In genomic region chr5:176361437-176362097, GRCh38 we compare ENCODE assay signal across 8 cellular contexts. TPM values are rescaled to one million over a fixed set of nuclear protein-coding genes. Genes with fewer than 3 reads are reported as not detected.
A peak's percentile ranks its signal among the peaks of the same experiment; 100 is the strongest.
DNase-seq lines count a peak whose midpoint lies in the region; ATAC-seq and TF ChIP-seq lines count a peak whose summit lies in the region.

Gene KIAA1191 (minus strand): TSS chr5:176361764. CDS start chr5:176359508, 2,256 bp downstream.

- H3K36me3 ChIP-seq in right lobe of liver, result peaks cover 0 to 16% (median 4%) of the 10 kb centered on the region in 4 donors

- WGBS in right lobe of liver (ENCODE audit: insufficient coverage, low coverage, low lambda C conversion rate, missing lambda C conversion rate), result 0% methylated on average over 23 of the region's 50 CpGs

- peak; percentile 92 for ATAC-seq in CD4-positive, alpha-beta T cell (ENCODE audit: poor library complexity)
- peak; percentile 87 for ATAC-seq in GM19397 (IDR thresholded peaks at IDR 0.05; ENCODE audit: unreplicated experiment)
- peak; percentile 87 for ATAC-seq in HG03571 (IDR thresholded peaks at IDR 0.05; ENCODE audit: unreplicated experiment)
- peak; percentile 98 for ATAC-seq in right lobe of liver

- peaks cover 0 to 21% (median 2%) of the 10 kb centered on the region in 4 donors for H3K4me1 ChIP-seq in right lobe of liver

- H3K27me3 Mint-ChIP-seq in CD4-positive, alpha-beta T cell, result no peaks in the 10 kb centered on the region

- no peaks in the 10 kb centered on the region for H3K9me3 ChIP-seq in CD4-positive, alpha-beta T cell (ENCODE audit: control insufficient read depth, low read length)
- H3K9me3 ChIP-seq in right lobe of liver, result no peaks in the 10 kb centered on the region

- TF ChIP-seq POLR2A in right lobe of liver (IDR thresholded peaks at IDR 0.05), result peak; percentile 97

- H3K27ac Mint-ChIP-seq in CD4-positive, alpha-beta T cell, result peak within 1 kb of the TSS; percentile 87

- H3K27me3 ChIP-seq in CD4-positive, alpha-beta T cell (ENCODE audit: control insufficient read depth, insufficient read depth, low read length), result no peaks in the 10 kb centered on the region
- H3K27me3 ChIP-seq in dorsolateral prefrontal cortex (no peaks in the 10 kb centered on the region), right lobe of liver (no peaks in the 10 kb centered on the region)

- H3K4me1 Mint-ChIP-seq in CD4-positive, alpha-beta T cell (ENCODE audit: low read depth), result peaks cover 48% of the 10 kb centered on the region

- peak within 1 kb of the TSS; percentile 96 for H3K4me3 Mint-ChIP-seq in CD4-positive, alpha-beta T cell

- H3K4me3 ChIP-seq in dorsolateral prefrontal cortex (peak within 1 kb of the TSS; percentile 73 to 100 (median 95)), right lobe of liver (peak within 1 kb of the TSS; percentile 68 to 100 (median 95))

- H3K36me3 Mint-ChIP-seq in CD4-positive, alpha-beta T cell (ENCODE audit: low read depth), result peaks cover 40% of the 10 kb centered on the region

- CTCF ChIA-PET in CD4-positive, alpha-beta T cell (lab: Charles Lee), result interaction anchor here (0.8 to 2.8 kb wide), 3 partner anchors 25 to 87 kb away, joined by 3 to 7 read pairs (median 5); partner anchors contain the start of genes CLTB and FAF2

- H3K9me3 Mint-ChIP-seq in CD4-positive, alpha-beta T cell, result no peaks in the 10 kb centered on the region

- POLR2A ChIA-PET in CD4-positive, alpha-beta T cell (lab: Charles Lee), result interaction anchor here (0.7 to 3.9 kb wide), 22 partner anchors 9 to 1843 kb away, joined by 3 to 77 read pairs (median 5); partner anchors contain the start of genes CLTB, FAF2, HIGD2A and HNRNPAB

- peak; percentile 89 to 95 (median 92) for DNase-seq in CD4-positive, alpha-beta T cell
- DNase-seq in NCI-H774 (lab: John Stamatoyannopoulos, UW), result peak; percentile 81
- DNase-seq in activated CD4-positive, alpha-beta T cell treated with anti-CD3 and anti-CD28 coated beads, Interleukin-2, amount 50 U/mL, for 48 hours, result peak; percentile 93 to 95
- peak; percentile 90 to 97 (median 95) for DNase-seq in dorsolateral prefrontal cortex
- peak; percentile 97 to 98 (median 97) for DNase-seq in right lobe of liver
- DNase-seq in stimulated activated CD4-positive, alpha-beta T cell treated with anti-CD3 and anti-CD28 coated beads, Interleukin-4, amount 100 ng/mL, for 4 hours, result peak; percentile 92 to 93

- intact Hi-C loops in CD4-positive, alpha-beta T cell (cut with DNase I, micrococcal nuclease), result loop anchor here (1.0 to 2.0 kb wide), 3 partner anchors 27 to 87 kb away; partner anchors contain the start of genes HIGD2A (in 2 of the 2), NOP16 (in 2 of the 2), CLTB (in 1 of the 2) and FAF2 (in 1 of the 2)
- intact Hi-C loops in dorsolateral prefrontal cortex (cut with DNase I) (loop anchor here (2.0 kb wide), 2 partner anchors 27 to 87 kb away; partner anchors contain the start of genes HIGD2A (in 2 of the 2), NOP16 (in 2 of the 2) and FAF2 (in 1 of the 2)), right lobe of liver (cut with DNase I) (no loop called here)

- peak within 1 kb of the TSS; percentile 69 for H3K27ac ChIP-seq in CD4-positive, alpha-beta T cell (ENCODE audit: low read depth, low read length)
- H3K27ac ChIP-seq in dorsolateral prefrontal cortex (peak within 1 kb of the TSS; percentile 15 to 93 (median 82)), right lobe of liver (peak within 1 kb of the TSS; percentile 90 to 91 (median 90))

- TF ChIP-seq CTCF in CD4-positive, alpha-beta T cell (IDR thresholded peaks at IDR 0.05), result no peak
- TF ChIP-seq CTCF in dorsolateral prefrontal cortex (IDR thresholded peaks at IDR 0.05 in 54 of 56, conservative IDR thresholded peaks at IDR 0.05 in 2 of 56; ENCODE audit: low read depth in 1 of 56, partially characterized antibody in 56 of 56), result peak in 52 of 56 donors; percentile 14 to 66 (median 43)
- peak; percentile 25 to 46 (median 38) for TF ChIP-seq CTCF in right lobe of liver (IDR thresholded peaks at IDR 0.05)

RNA-seq across cellular contexts. Expression of gene KIAA1191, which starts in this region (rescaled TPM):
- 10 to 100 TPM; 64.8 TPM for total RNA-seq in CD4-positive, alpha-beta T cell
- 100 to 1,000 TPM in 118 of 120 experiments, 10 to 100 TPM in 2; 94.9 to 173 (median 136) TPM for total RNA-seq in dorsolateral prefrontal cortex
- 10 to 100 TPM; 49.7 to 65.0 (median 57.6) TPM for total RNA-seq in right lobe of liver

Comparison
In these comparisons a context has a peak if more than half of its experiments do, and no peak if none do; other contexts are left out.
1. Peak in every context shown above with its lines: DNase-seq, ATAC-seq, H3K4me3 ChIP-seq and H3K27ac ChIP-seq.
2. intact Hi-C loops: an anchor here in CD4-positive, alpha-beta T cell (1.0 to 2.0 kb wide) and dorsolateral prefrontal cortex (2.0 kb wide); none called in right lobe of liver.